ENCODE assay signal across 1 cellular context in the genomic region with DNA sequence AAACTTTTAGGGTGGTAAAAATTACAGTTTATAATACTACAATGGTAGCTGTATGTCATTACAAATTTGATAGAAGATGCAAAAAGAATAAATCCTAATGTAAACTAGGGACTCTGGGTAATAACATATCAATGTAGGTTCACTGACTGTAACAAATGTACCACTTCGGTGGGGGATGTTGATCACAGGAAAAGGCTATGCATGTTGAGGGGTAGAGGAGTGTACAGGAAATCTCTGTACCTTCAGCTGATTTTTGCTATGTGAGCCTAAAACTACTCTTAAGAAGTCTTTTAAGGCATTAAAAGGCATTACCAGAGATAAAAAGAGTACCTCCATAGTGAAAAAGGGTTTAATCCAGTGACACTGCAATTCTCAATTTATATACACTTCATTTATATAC.
TF ChIP-seq lines count a peak whose summit lies in the region.

No MANE protein-coding gene starts in this region.

TF ChIP-seq in HepG2, 621 proteins besides CTCF, POLR2A, EP300 and RAD21:
- no peak for TF ChIP-seq SRSF4 (IDR thresholded peaks at IDR 0.05; ENCODE audit: low read depth, low read length, poor library complexity, severe bottlenecking)
- TF ChIP-seq ZNF530 (CRISPR knock-in tag; IDR thresholded peaks at IDR 0.05; ENCODE audit: low read depth), result no peak
- TF ChIP-seq, protein P1, sequence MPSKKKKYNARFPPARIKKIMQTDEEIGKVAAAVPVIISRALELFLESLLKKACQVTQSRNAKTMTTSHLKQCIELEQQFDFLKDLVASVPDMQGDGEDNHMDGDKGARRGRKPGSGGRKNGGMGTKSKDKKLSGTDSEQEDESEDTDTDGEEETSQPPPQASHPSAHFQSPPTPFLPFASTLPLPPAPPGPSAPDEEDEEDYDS (CRISPR knock-in tag; IDR thresholded peaks at IDR 0.05), result no peak
- TF ChIP-seq ZFAT (CRISPR knock-in tag; conservative IDR thresholded peaks at IDR 0.05), result no peak
- no peak for TF ChIP-seq EHMT2 (IDR thresholded peaks at IDR 0.05; ENCODE audit: borderline replicate concordance, low read depth, low read length)
- TF ChIP-seq, protein P2, sequence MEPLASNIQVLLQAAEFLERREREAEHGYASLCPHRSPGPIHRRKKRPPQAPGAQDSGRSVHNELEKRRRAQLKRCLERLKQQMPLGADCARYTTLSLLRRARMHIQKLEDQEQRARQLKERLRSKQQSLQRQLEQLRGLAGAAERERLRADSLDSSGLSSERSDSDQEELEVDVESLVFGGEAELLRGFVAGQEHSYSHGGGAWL (CRISPR knock-in tag; IDR thresholded peaks at IDR 0.05), result no peak
- TF ChIP-seq, protein P3, sequence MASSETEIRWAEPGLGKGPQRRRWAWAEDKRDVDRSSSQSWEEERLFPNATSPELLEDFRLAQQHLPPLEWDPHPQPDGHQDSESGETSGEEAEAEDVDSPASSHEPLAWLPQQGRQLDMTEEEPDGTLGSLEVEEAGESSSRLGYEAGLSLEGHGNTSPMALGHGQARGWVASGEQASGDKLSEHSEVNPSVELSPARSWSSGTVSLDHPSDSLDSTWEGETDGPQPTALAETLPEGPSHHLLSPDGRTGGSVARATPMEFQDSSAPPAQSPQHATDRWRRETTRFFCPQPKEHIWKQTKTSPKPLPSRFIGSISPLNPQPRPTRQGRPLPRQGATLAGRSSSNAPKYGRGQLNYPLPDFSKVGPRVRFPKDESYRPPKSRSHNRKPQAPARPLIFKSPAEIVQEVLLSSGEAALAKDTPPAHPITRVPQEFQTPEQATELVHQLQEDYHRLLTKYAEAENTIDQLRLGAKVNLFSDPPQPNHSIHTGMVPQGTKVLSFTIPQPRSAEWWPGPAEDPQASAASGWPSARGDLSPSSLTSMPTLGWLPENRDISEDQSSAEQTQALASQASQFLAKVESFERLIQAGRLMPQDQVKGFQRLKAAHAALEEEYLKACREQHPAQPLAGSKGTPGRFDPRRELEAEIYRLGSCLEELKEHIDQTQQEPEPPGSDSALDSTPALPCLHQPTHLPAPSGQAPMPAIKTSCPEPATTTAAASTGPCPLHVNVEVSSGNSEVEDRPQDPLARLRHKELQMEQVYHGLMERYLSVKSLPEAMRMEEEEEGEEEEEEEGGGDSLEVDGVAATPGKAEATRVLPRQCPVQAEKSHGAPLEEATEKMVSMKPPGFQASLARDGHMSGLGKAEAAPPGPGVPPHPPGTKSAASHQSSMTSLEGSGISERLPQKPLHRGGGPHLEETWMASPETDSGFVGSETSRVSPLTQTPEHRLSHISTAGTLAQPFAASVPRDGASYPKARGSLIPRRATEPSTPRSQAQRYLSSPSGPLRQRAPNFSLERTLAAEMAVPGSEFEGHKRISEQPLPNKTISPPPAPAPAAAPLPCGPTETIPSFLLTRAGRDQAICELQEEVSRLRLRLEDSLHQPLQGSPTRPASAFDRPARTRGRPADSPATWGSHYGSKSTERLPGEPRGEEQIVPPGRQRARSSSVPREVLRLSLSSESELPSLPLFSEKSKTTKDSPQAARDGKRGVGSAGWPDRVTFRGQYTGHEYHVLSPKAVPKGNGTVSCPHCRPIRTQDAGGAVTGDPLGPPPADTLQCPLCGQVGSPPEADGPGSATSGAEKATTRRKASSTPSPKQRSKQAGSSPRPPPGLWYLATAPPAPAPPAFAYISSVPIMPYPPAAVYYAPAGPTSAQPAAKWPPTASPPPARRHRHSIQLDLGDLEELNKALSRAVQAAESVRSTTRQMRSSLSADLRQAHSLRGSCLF (CRISPR knock-in tag; IDR thresholded peaks at IDR 0.05; ENCODE audit: borderline replicate concordance), result no peak
- TF ChIP-seq ZNF709 (CRISPR knock-in tag; IDR thresholded peaks at IDR 0.05), result no peak
- TF ChIP-seq ZNF616 (CRISPR knock-in tag; IDR thresholded peaks at IDR 0.05; ENCODE audit: low read depth), result no peak
- TF ChIP-seq, protein P4, sequence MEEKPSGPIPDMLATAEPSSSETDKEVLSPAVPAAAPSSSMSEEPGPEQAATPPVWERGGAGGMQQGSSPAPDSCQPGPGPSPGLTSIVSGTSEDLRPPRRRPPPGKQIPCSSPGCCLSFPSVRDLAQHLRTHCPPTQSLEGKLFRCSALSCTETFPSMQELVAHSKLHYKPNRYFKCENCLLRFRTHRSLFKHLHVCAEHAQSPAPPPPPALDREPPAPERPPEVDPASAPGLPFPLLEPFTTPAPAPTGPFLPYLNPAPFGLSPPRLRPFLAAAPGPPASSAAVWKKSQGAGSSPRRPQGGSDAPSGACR (CRISPR knock-in tag; IDR thresholded peaks at IDR 0.05), result no peak
- TF ChIP-seq ZNF333 (CRISPR knock-in tag; IDR thresholded peaks at IDR 0.05; ENCODE audit: borderline replicate concordance), result no peak
- no peak for TF ChIP-seq ZNF552 (CRISPR knock-in tag; IDR thresholded peaks at IDR 0.05; ENCODE audit: borderline replicate concordance)
- TF ChIP-seq SOX5 (CRISPR knock-in tag; IDR thresholded peaks at IDR 0.05; ENCODE audit: borderline replicate concordance), result no peak
- TF ChIP-seq STAT5B (CRISPR knock-in tag; IDR thresholded peaks at IDR 0.05), result no peak
- no peak for TF ChIP-seq NR2C2 (CRISPR knock-in tag; IDR thresholded peaks at IDR 0.05; ENCODE audit: borderline replicate concordance)
- TF ChIP-seq RFX1 (IDR thresholded peaks at IDR 0.05), result no peak
- TF ChIP-seq PHF21A (CRISPR knock-in tag; IDR thresholded peaks at IDR 0.05), result no peak
